15 cellular contexts compared by ENCODE assay signal in the genomic region with DNA sequence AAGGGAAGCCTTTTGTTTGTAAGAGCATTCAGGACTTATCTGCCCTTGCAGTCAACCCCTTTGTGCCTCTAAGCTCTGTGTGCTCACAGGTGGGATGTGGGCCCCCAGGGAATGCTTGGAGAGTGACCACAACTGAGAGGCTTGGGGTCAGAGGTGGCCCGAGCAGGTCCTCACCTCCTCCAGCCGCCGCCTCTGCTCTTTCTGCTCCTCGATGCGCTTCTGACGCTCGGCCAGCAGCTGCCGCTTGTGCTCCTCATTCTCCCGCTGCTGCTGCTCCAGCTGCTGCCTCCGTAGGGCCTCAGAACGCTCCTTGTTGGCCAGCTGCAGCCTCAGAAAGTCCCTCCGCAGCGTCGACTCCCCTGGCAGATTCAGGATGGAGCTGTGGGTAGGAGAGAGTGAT.
DNase-seq lines count a peak whose midpoint lies in the region; ATAC-seq and TF ChIP-seq lines count a peak whose summit lies in the region.
"Had no signal": no experiment of that assay in that cellular context is flagged by ENCODE, and none has a peak within 500 bp of the region (broad histone marks: within the 10 kb centered on the region; RNA-seq: fewer than 3 reads in every experiment).

No MANE protein-coding gene starts in this region.

- no TSS peak for BruUV-seq in A673 (replicated peaks; lab: Mats Ljungman, UMichigan)

- H3K27me3 ChIP-seq in heart right ventricle = no peaks in the 10 kb centered on the region
- H3K27me3 ChIP-seq in neural progenitor cell = no peaks in the 10 kb centered on the region
- H3K27me3 ChIP-seq in A673 (replicated peaks; ENCODE audit: insufficient read depth, low read depth, low read length, poor library complexity) = no peaks in the 10 kb centered on the region
- H3K27me3 ChIP-seq: tibial artery had no signal

- no peak overlapping the region for H3K4me3 ChIP-seq in AG10803 (ENCODE audit: low read length)
- H3K4me3 ChIP-seq in heart right ventricle = no peak overlapping the region
- no peak overlapping the region for H3K4me3 ChIP-seq in neural progenitor cell
- no peak overlapping the region for H3K4me3 ChIP-seq in A673 (ENCODE audit: low read depth, low read length, poor library complexity, severe bottlenecking)
- H3K4me3 ChIP-seq: tibial artery had no signal

- WGBS in heart right ventricle, 2 donors = 72 to 76% methylated on average over 14 of the region's 14 CpGs

- H3K79me2 ChIP-seq in neural progenitor cell (ENCODE audit: low read depth) = no peaks in the 10 kb centered on the region

- H3K27ac Mint-ChIP-seq in neural progenitor cell = no peak overlapping the region
- H3K27ac Mint-ChIP-seq: dendritic cell treated with granulocyte-macrophage colony-stimulating factor and Interleukin-4, amounts not matched to agents 40 ng/mL and 50 ng/mL, for 4 days had no signal

- CTCF ChIA-PET in A673 (lab: Charles Lee) = no interaction called here

- no peak overlapping the region for H3K4me3 Mint-ChIP-seq in neural progenitor cell
- H3K4me3 Mint-ChIP-seq: dendritic cell treated with granulocyte-macrophage colony-stimulating factor and Interleukin-4, amounts not matched to agents 40 ng/mL and 50 ng/mL, for 4 days; neural crest cell had no signal

- H3K36me3 Mint-ChIP-seq in neural progenitor cell = peaks cover 51% of the 10 kb centered on the region

- no peaks in the 10 kb centered on the region for H3K9me3 Mint-ChIP-seq in neural progenitor cell
- H3K9me3 Mint-ChIP-seq: dendritic cell treated with granulocyte-macrophage colony-stimulating factor and Interleukin-4, amounts not matched to agents 40 ng/mL and 50 ng/mL, for 4 days had no signal

- DNase-seq in AG10803 (ENCODE audit: low read depth) (no peak), SW480 (ENCODE audit: low spot score) (peak; percentile 73), heart right ventricle (peak in 1 of 2 donors; percentile 30), neural progenitor cell (ENCODE audit: low spot score) (peak; percentile 55), A673 (ENCODE audit: low spot score) (no peak)
- no peak for DNase-seq in stimulated activated CD4-positive, alpha-beta T cell treated with anti-CD3 and anti-CD28 coated beads, Interleukin-2, amount 100 ng/mL, for 24 hours
- DNase-seq in effector CD4-positive, alpha-beta T cell = no peak
- DNase-seq: activated T-cell treated with anti-CD3 and anti-CD28 coated beads for 4 hours, foreskin fibroblast, NCI-H2171, SW 1271, tibial artery had no signal

- H3K36me3 ChIP-seq in heart right ventricle = peaks cover 0 to 45% (median 3%) of the 10 kb centered on the region in 9 donors
- no peaks in the 10 kb centered on the region for H3K36me3 ChIP-seq in neural progenitor cell
- no peaks in the 10 kb centered on the region for H3K36me3 ChIP-seq in A673 (ENCODE audit: insufficient read depth, low read length, poor library complexity, severe bottlenecking)

- H3F3A ChIP-seq in neural progenitor cell (ENCODE audit: low read depth) = no peaks in the 10 kb centered on the region

- ATAC-seq in heart right ventricle (peak in 5 of 8 donors; percentile 31 to 67 (median 38)), GM19324 (IDR thresholded peaks at IDR 0.05; ENCODE audit: low FRiP score, unreplicated experiment) (no peak)

- TF ChIP-seq CTCF in AG10803 (conservative IDR thresholded peaks at IDR 0.05; ENCODE audit: low read length) = 0 out of 2 replicates have a peak, but pooled peaks have one; percentile 2
- peak in 4 of 9 donors; percentile 13 to 34 (median 28) for TF ChIP-seq CTCF in heart right ventricle (IDR thresholded peaks at IDR 0.05)
- TF ChIP-seq CTCF in neural progenitor cell (IDR thresholded peaks at IDR 0.05) = no peak
- TF ChIP-seq CTCF in A673 (conservative IDR thresholded peaks at IDR 0.05; ENCODE audit: low read depth, low read length) = no peak

- H3K4me2 ChIP-seq in neural progenitor cell = no peak overlapping the region

- peaks cover 4% of the 10 kb centered on the region for H3K27me3 Mint-ChIP-seq in neural progenitor cell (ENCODE audit: insufficient read depth, low read depth)
- H3K27me3 Mint-ChIP-seq: dendritic cell treated with granulocyte-macrophage colony-stimulating factor and Interleukin-4, amounts not matched to agents 40 ng/mL and 50 ng/mL, for 4 days had no signal

- H3K4me1 ChIP-seq in heart right ventricle (peaks cover 0 to 20% (median 0%) of the 10 kb centered on the region in 9 donors), neural progenitor cell (peaks cover 6% of the 10 kb centered on the region), A673 (ENCODE audit: insufficient read depth, low read length, poor library complexity, severe bottlenecking) (no peaks in the 10 kb centered on the region)
- H3K4me1 ChIP-seq: tibial artery had no signal

- H3K9me3 ChIP-seq in heart right ventricle (peaks cover 0 to 2% (median 0%) of the 10 kb centered on the region in 11 donors), neural progenitor cell (ENCODE audit: low read depth) (no peaks in the 10 kb centered on the region), A673 (ENCODE audit: low read depth, low read length, poor library complexity, severe bottlenecking) (no peaks in the 10 kb centered on the region)
- H3K9me3 ChIP-seq: tibial artery had no signal

- H4K20me1 ChIP-seq in neural progenitor cell (ENCODE audit: low read depth) = no peaks in the 10 kb centered on the region

- H3K27ac ChIP-seq in heart right ventricle = no peak overlapping the region
- no peak overlapping the region for H3K27ac ChIP-seq in neural progenitor cell
- no peak overlapping the region for H3K27ac ChIP-seq in A673 (ENCODE audit: low read depth, low read length, poor library complexity, severe bottlenecking)
- H3K27ac ChIP-seq: tibial artery had no signal

- H2AFZ ChIP-seq in neural progenitor cell (replicated peaks) = peak overlapping the region; percentile 85

- H3K9ac ChIP-seq in neural progenitor cell = no peak overlapping the region

- H3K4me1 Mint-ChIP-seq in neural progenitor cell = peaks cover 9% of the 10 kb centered on the region

- intact Hi-C loops in heart right ventricle (cut with DNase I) (loop anchor here in 2 of 10 donors (5.0 to 10.0 kb wide), 2 partner anchors 408 to 410 kb away; no protein-coding TSS in a partner anchor), A673 (cut with micrococcal nuclease; ENCODE audit: unreplicated experiment) (no loop called here)

- POLR2A ChIA-PET in A673 (lab: Charles Lee; ENCODE audit: low non-redundant PET) = no interaction called here

Comparison
In these comparisons a context has a peak if more than half of its experiments do, and no peak if none do; other contexts are left out.
1. DNase-seq: peak in SW480 (single experiment) and neural progenitor cell (single experiment); none in AG10803 (single experiment), A673 (single experiment), stimulated activated CD4-positive, alpha-beta T cell treated with anti-CD3 and anti-CD28 coated beads, Interleukin-2, amount 100 ng/mL, for 24 hours (0 of 2) and effector CD4-positive, alpha-beta T cell (single experiment).